ENCODE assay signal across 1 cellular context in genomic region chr5:138752951-138753793, GRCh38.
TF ChIP-seq lines count a peak whose summit lies in the region.

Gene CTNNA1 (plus strand): TSS chr5:138753425. CDS start chr5:138781925, 28,500 bp downstream.

TF ChIP-seq in HEK293, 187 proteins besides CTCF, POLR2A, EP300 and RAD21 (continued from another document and continues in another):
- TF ChIP-seq ZNF362 (tag by site-specific recombination; IDR thresholded peaks at IDR 0.05) (no peak), ZNF280D (tag by site-specific recombination; IDR thresholded peaks at IDR 0.05) (no peak), ZNF792 (tag by site-specific recombination; IDR thresholded peaks at IDR 0.05) (no peak), ZNF10 (tag by site-specific recombination; IDR thresholded peaks at IDR 0.05) (no peak; the same call in 1 of the 2 replicates), ZNF561 (tag by site-specific recombination; IDR thresholded peaks at IDR 0.05; ENCODE audit: borderline replicate concordance) (peak; percentile 46; the same call in 1 of the 2 replicates), OVOL3 (tag by site-specific recombination; IDR thresholded peaks at IDR 0.05) (no peak), ZNF112 (tag by site-specific recombination; IDR thresholded peaks at IDR 0.05) (no peak), ZNF610 (tag by site-specific recombination; IDR thresholded peaks at IDR 0.05; ENCODE audit: borderline replicate concordance) (peak; percentile 86), PBX3 (CRISPR knock-in tag; IDR thresholded peaks at IDR 0.05) (peak; percentile 71), ZNF324 (tag by site-specific recombination; IDR thresholded peaks at IDR 0.05) (peak; percentile 91), ZNF747 (tag by site-specific recombination; IDR thresholded peaks at IDR 0.05) (no peak), ZNF155 (tag by site-specific recombination; IDR thresholded peaks at IDR 0.05) (no peak), ZNF830 (tag by site-specific recombination; IDR thresholded peaks at IDR 0.05; ENCODE audit: low read depth) (no peak), ZNF670 (tag by site-specific recombination; IDR thresholded peaks at IDR 0.05; ENCODE audit: low read depth) (no peak), ZNF175 (tag by site-specific recombination; IDR thresholded peaks at IDR 0.05) (no peak), ZNF341 (tag by site-specific recombination; IDR thresholded peaks at IDR 0.05; ENCODE audit: low read depth) (peak; percentile 100), MYNN (tag by site-specific recombination; IDR thresholded peaks at IDR 0.05; ENCODE audit: borderline replicate concordance) (no peak), ZNF140 (tag by site-specific recombination; IDR thresholded peaks at IDR 0.05) (no peak), SP7 (tag by site-specific recombination; IDR thresholded peaks at IDR 0.05) (peak; percentile 90), ZNF629 (tag by site-specific recombination; IDR thresholded peaks at IDR 0.05) (peak; percentile 68; the same call in 1 of the 2 replicates), ZNF449 (tag by site-specific recombination; IDR thresholded peaks at IDR 0.05) (no peak), ZNF239 (tag by site-specific recombination; IDR thresholded peaks at IDR 0.05) (no peak), ZNF488 (tag by site-specific recombination; IDR thresholded peaks at IDR 0.05) (no peak), ZNF837 (tag by site-specific recombination; IDR thresholded peaks at IDR 0.05) (no peak), ZNF274 (IDR thresholded peaks at IDR 0.05; ENCODE audit: low read length) (no peak), ZNF274 (tag by site-specific recombination; IDR thresholded peaks at IDR 0.05; ENCODE audit: borderline replicate concordance) (no peak), ZNF791 (tag by site-specific recombination; IDR thresholded peaks at IDR 0.05) (no peak), ZNF23 (tag by site-specific recombination; IDR thresholded peaks at IDR 0.05; ENCODE audit: borderline replicate concordance) (no peak), ZNF658 (tag by site-specific recombination; IDR thresholded peaks at IDR 0.05) (no peak), ZNF266 (tag by site-specific recombination; IDR thresholded peaks at IDR 0.05; ENCODE audit: low read depth) (no peak), ZNF571 (tag by site-specific recombination; IDR thresholded peaks at IDR 0.05) (no peak), KLF16 (tag by site-specific recombination; IDR thresholded peaks at IDR 0.05) (peak; percentile 95), ZNF701 (tag by site-specific recombination; IDR thresholded peaks at IDR 0.05) (no peak), ZNF707 (tag by site-specific recombination; IDR thresholded peaks at IDR 0.05) (no peak), ZNF555 (tag by site-specific recombination; conservative IDR thresholded peaks at IDR 0.05) (no peak), ZNF645 (tag by site-specific recombination; IDR thresholded peaks at IDR 0.05) (no peak), ZNF121 (tag by site-specific recombination; IDR thresholded peaks at IDR 0.05) (no peak), ZNF518A (tag by site-specific recombination; conservative IDR thresholded peaks at IDR 0.05; ENCODE audit: low read depth) (peak; percentile 50), HIC1 (tag by site-specific recombination; IDR thresholded peaks at IDR 0.05) (peak; percentile 84), ATF2 (tag by site-specific recombination; IDR thresholded peaks at IDR 0.05; ENCODE audit: low read depth) (no peak), ZNF501 (tag by site-specific recombination; IDR thresholded peaks at IDR 0.05) (peak; percentile 74; the same call in 1 of the 2 replicates), ZNF548 (tag by site-specific recombination; IDR thresholded peaks at IDR 0.05) (no peak), ZNF157 (tag by site-specific recombination; IDR thresholded peaks at IDR 0.05) (no peak), ZFP37 (tag by site-specific recombination; IDR thresholded peaks at IDR 0.05) (no peak), ZNF580 (tag by site-specific recombination; IDR thresholded peaks at IDR 0.05) (0 out of 2 replicates have a peak, but pooled peaks have one; percentile 26), ZNF768 (tag by site-specific recombination; IDR thresholded peaks at IDR 0.05) (no peak), GLI4 (tag by site-specific recombination; IDR thresholded peaks at IDR 0.05) (no peak), ZXDB (tag by site-specific recombination; IDR thresholded peaks at IDR 0.05) (peak; percentile 87), HOXC10 (CRISPR knock-in tag; IDR thresholded peaks at IDR 0.05) (no peak), BCL11B (tag by site-specific recombination; IDR thresholded peaks at IDR 0.05; ENCODE audit: low read depth) (peak; percentile 78), RBAK (tag by site-specific recombination; IDR thresholded peaks at IDR 0.05) (no peak), ZNF510 (tag by site-specific recombination; IDR thresholded peaks at IDR 0.05; ENCODE audit: insufficient replicate concordance) (no peak)
